Comparison of ENCODE assay signal across 6 cellular contexts in genomic region chr1:145665015-145665414, GRCh38. TPM values are rescaled to one million over a fixed set of nuclear protein-coding genes. Genes with fewer than 3 reads are reported as not detected.
"Had no signal": no experiment of that assay in that cellular context is flagged by ENCODE, and none has a peak within 500 bp of the region (broad histone marks: within the 10 kb centered on the region; RNA-seq: fewer than 3 reads in every experiment).

No MANE protein-coding gene starts in this region.

RNA-seq across cellular contexts. Expression of gene PDZK1, which starts 42.2 kb away (rescaled TPM):
- total RNA-seq: activated CD8-positive, alpha-beta T cell treated with anti-CD3 and anti-CD28 coated beads for 36 hours had no signal

RNA-seq across cellular contexts. Expression of gene CD160, which starts 54.3 kb away (rescaled TPM):
- total RNA-seq: activated CD4-positive, alpha-beta T cell treated with anti-CD3 and anti-CD28 coated beads, Interleukin-2, amount 10 ng/mL, durations not matched to agents 24 days and 14 days; activated T-helper 17 cell treated with anti-CD3 and anti-CD28 coated beads, Interleukin-2, amount 50 U/mL, for 72 hours; astrocyte; LHCN-M2; Right ventricle myocardium inferior had no signal
